In the genomic region with DNA sequence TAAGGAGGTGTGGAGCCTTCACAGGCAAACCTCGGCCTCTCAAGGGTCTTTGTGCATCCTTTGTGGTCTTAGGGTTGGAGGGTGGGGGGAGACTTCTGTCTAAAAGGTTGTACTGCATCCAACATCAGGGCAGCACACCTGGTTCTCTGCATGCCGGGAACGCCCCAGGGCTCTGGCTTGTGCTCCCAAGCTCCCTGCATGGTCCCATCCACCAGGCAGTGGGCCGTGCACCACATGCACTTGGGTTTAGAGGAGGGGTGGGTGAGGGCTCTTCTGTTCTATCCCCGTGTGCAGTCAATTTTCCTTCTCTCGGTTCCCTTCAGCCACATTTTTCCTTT, we compare ENCODE assay signal across 14 cellular contexts.
DNase-seq lines count a peak whose midpoint lies in the region; ATAC-seq and TF ChIP-seq lines count a peak whose summit lies in the region.
"Had no signal": no experiment of that assay in that cellular context is flagged by ENCODE, and none has a peak within 500 bp of the region (broad histone marks: within the 10 kb centered on the region; RNA-seq: fewer than 3 reads in every experiment).

No MANE protein-coding gene starts in this region.

- DNase-seq in ascending aorta (ENCODE audit: low spot score in 2 of 2) (no peak), omental fat pad (ENCODE audit: low spot score) (no peak), thoracic aorta (ENCODE audit: low spot score) (no peak), NCI-H510A treated with DMSO at 0.1 percent for 48 hours (lab: John Stamatoyannopoulos, UW) (no peak), NCI-H526 (lab: John Stamatoyannopoulos, UW) (no peak), NCI-H524 (lab: John Stamatoyannopoulos, UW) (no peak)
- DNase-seq: Caco-2; CD4-positive, CD25-positive, alpha-beta regulatory T cell; DMS153; DND-41; GOT3; HCEC 1CT had no signal

- peaks cover 0 to 6% of the 10 kb centered on the region in 2 donors for H3K9me3 ChIP-seq in ascending aorta
- no peaks in the 10 kb centered on the region for H3K9me3 ChIP-seq in thoracic aorta
- H3K9me3 ChIP-seq: Caco-2 had no signal

- H3K36me3 ChIP-seq in ascending aorta: no peaks in the 10 kb centered on the region
- no peaks in the 10 kb centered on the region for H3K36me3 ChIP-seq in thoracic aorta

- ATAC-seq in omental fat pad (ENCODE audit: low FRiP score): peak; percentile 20
- no peak for ATAC-seq in thoracic aorta (ENCODE audit: insufficient number of reproducible peaks, low FRiP score, low read depth)
- ATAC-seq: CD8-positive, alpha-beta T cell had no signal

- H3K27me3 ChIP-seq in ascending aorta (no peaks in the 10 kb centered on the region), thoracic aorta (replicated peaks; ENCODE audit: insufficient read depth) (no peaks in the 10 kb centered on the region)

- H3K4me1 ChIP-seq in ascending aorta: peaks cover 4 to 29% of the 10 kb centered on the region in 2 donors
- H3K4me1 ChIP-seq in thoracic aorta (ENCODE audit: control insufficient read depth in 1 of 2, low read depth in 2 of 2): peaks cover 9 to 50% of the 10 kb centered on the region in 2 donors
- H3K4me1 ChIP-seq: Caco-2 had no signal

- intact Hi-C loops in ascending aorta (cut with DNase I): no loop called here

- H3K4me3 ChIP-seq in ascending aorta (no peak overlapping the region), thoracic aorta (no peak overlapping the region)

- H3K27ac ChIP-seq in ascending aorta: peak overlapping the region; percentile 86 to 88
- peak overlapping the region; percentile 84 to 87 for H3K27ac ChIP-seq in thoracic aorta
- H3K27ac ChIP-seq: C4-2B had no signal

- no peak for TF ChIP-seq CTCF in ascending aorta (IDR thresholded peaks at IDR 0.05)
- TF ChIP-seq CTCF in omental fat pad (IDR thresholded peaks at IDR 0.05): no peak
- no peak for TF ChIP-seq CTCF in thoracic aorta (IDR thresholded peaks at IDR 0.05)
